ENCODE assay signal across 8 cellular contexts in genomic region chr10:102246261-102246660, GRCh38. TPM values are rescaled to one million over a fixed set of nuclear protein-coding genes. Genes with fewer than 3 reads are reported as not detected.
DNase-seq lines count a peak whose midpoint lies in the region; ATAC-seq and TF ChIP-seq lines count a peak whose summit lies in the region.

No MANE protein-coding gene starts in this region.

- peaks cover 56% of the 10 kb centered on the region for H3K4me1 ChIP-seq in CD4-positive, alpha-beta memory T cell (ENCODE audit: insufficient read depth, low read length)
- H3K4me1 ChIP-seq in effector memory CD4-positive, alpha-beta T cell (ENCODE audit: control insufficient read depth, insufficient read depth, low read length, poor library complexity, severe bottlenecking): peaks cover 37% of the 10 kb centered on the region

- CTCF ChIA-PET in CD4-positive, alpha-beta memory T cell (lab: Charles Lee; ENCODE audit: partially characterized antibody): interaction anchor here (1.2 to 3.6 kb wide), 5 partner anchors 9 to 105 kb away, joined by 3 to 31 read pairs (median 3); no protein-coding TSS in a partner anchor

- H3K4me3 Mint-ChIP-seq in CD4-positive, alpha-beta memory T cell: peak overlapping the region; percentile 84 to 99 (median 98)
- H3K4me3 Mint-ChIP-seq in neural crest cell: peak overlapping the region; percentile 85

- ATAC-seq in HG02870 (IDR thresholded peaks at IDR 0.05; ENCODE audit: unreplicated experiment): no peak
- no peak for ATAC-seq in GM18858 (IDR thresholded peaks at IDR 0.05; ENCODE audit: unreplicated experiment)
- ATAC-seq in HG03342 (IDR thresholded peaks at IDR 0.05; ENCODE audit: unreplicated experiment): no peak

- peaks cover 1% of the 10 kb centered on the region for H3K27me3 ChIP-seq in CD4-positive, alpha-beta memory T cell (ENCODE audit: insufficient read depth, low read length)
- peaks cover 6% of the 10 kb centered on the region for H3K27me3 ChIP-seq in effector memory CD4-positive, alpha-beta T cell (replicated peaks; ENCODE audit: control insufficient read depth, insufficient read depth, low read length, poor library complexity, severe bottlenecking)

- peaks cover 35 to 59% (median 50%) of the 10 kb centered on the region in 4 donors for H3K4me1 Mint-ChIP-seq in CD4-positive, alpha-beta memory T cell
- H3K4me1 Mint-ChIP-seq in neural crest cell: peaks cover 52% of the 10 kb centered on the region

- H3K27ac ChIP-seq in CD4-positive, alpha-beta memory T cell (ENCODE audit: low read depth, low read length): peak overlapping the region; percentile 96
- H3K27ac ChIP-seq in effector memory CD4-positive, alpha-beta T cell (ENCODE audit: insufficient read depth, low read length, poor library complexity, severe bottlenecking): peak overlapping the region; percentile 93

- DNase-seq in CD4-positive, alpha-beta memory T cell: no peak
- DNase-seq in NAMALWA (ENCODE audit: low spot score) (peak; percentile 60), neural crest cell (ENCODE audit: low read depth, low spot score) (no peak), NCI-H187 (lab: John Stamatoyannopoulos, UW) (no peak)
- no peak for DNase-seq in effector memory CD4-positive, alpha-beta T cell

- H3K9me3 ChIP-seq in CD4-positive, alpha-beta memory T cell (ENCODE audit: control insufficient read depth in 1 of 2, low read length in 2 of 2): no peaks in the 10 kb centered on the region
- no peaks in the 10 kb centered on the region for H3K9me3 ChIP-seq in effector memory CD4-positive, alpha-beta T cell (ENCODE audit: control insufficient read depth, low read length)

- peaks cover 7 to 13% of the 10 kb centered on the region in 2 donors for H3K36me3 Mint-ChIP-seq in CD4-positive, alpha-beta memory T cell
- H3K36me3 Mint-ChIP-seq in neural crest cell (ENCODE audit: low read depth): no peaks in the 10 kb centered on the region

- TF ChIP-seq CTCF in neural crest cell (conservative IDR thresholded peaks at IDR 0.05): no peak

- H3K27ac Mint-ChIP-seq in CD4-positive, alpha-beta memory T cell: peak overlapping the region; percentile 73 to 98 (median 97)
- no peak overlapping the region for H3K27ac Mint-ChIP-seq in neural crest cell (ENCODE audit: unreplicated experiment)

- H3K4me3 ChIP-seq in CD4-positive, alpha-beta memory T cell (ENCODE audit: low read length in 2 of 2): peak overlapping the region; percentile 51 to 94
- peak overlapping the region; percentile 91 for H3K4me3 ChIP-seq in effector memory CD4-positive, alpha-beta T cell (ENCODE audit: insufficient read depth, low read depth, low read length, poor library complexity, severe bottlenecking)

- H3K9me3 Mint-ChIP-seq in CD4-positive, alpha-beta memory T cell: no peaks in the 10 kb centered on the region
- H3K9me3 Mint-ChIP-seq in neural crest cell: no peaks in the 10 kb centered on the region

- peaks cover 3 to 13% of the 10 kb centered on the region in 2 donors for H3K27me3 Mint-ChIP-seq in CD4-positive, alpha-beta memory T cell
- peaks cover 20% of the 10 kb centered on the region for H3K27me3 Mint-ChIP-seq in neural crest cell (ENCODE audit: low read depth)

- POLR2A ChIA-PET in CD4-positive, alpha-beta memory T cell (lab: Charles Lee; ENCODE audit: partially characterized antibody): interaction anchor here (1.4 to 2.4 kb wide), 5 partner anchors 16 to 1214 kb away, joined by 3 to 14 read pairs (median 6); partner anchors contain the start of gene ELOVL3

- intact Hi-C loops in CD4-positive, alpha-beta memory T cell (cut with micrococcal nuclease): no loop called here

- H3K36me3 ChIP-seq in CD4-positive, alpha-beta memory T cell (ENCODE audit: insufficient read depth, low read length): peaks cover 7% of the 10 kb centered on the region
- no peaks in the 10 kb centered on the region for H3K36me3 ChIP-seq in effector memory CD4-positive, alpha-beta T cell (ENCODE audit: control insufficient read depth, insufficient read depth, low read length)

RNA-seq across cellular contexts. Expression of gene GBF1, which starts 0.9 kb away (rescaled TPM):
- total RNA-seq in CD4-positive, alpha-beta memory T cell: 10 to 100 TPM; 39.6 to 44.7 TPM
- 10 to 100 TPM in 1 of 2 donors, 1 to 10 TPM in 1; 3.1 to 23.9 TPM for polyA plus RNA-seq in CD4-positive, alpha-beta memory T cell
- 43.2 and 44.7 TPM in 2 replicates for total RNA-seq in neural crest cell

RNA-seq across cellular contexts. Expression of gene PITX3, which starts 4.9 kb away (rescaled TPM):
- total RNA-seq in CD4-positive, alpha-beta memory T cell: not detected
- polyA plus RNA-seq in CD4-positive, alpha-beta memory T cell: not detected
- not detected in 2 replicates for total RNA-seq in neural crest cell

RNA-seq across cellular contexts. Expression of gene ELOVL3, which starts 20.2 kb away (rescaled TPM):
- total RNA-seq in CD4-positive, alpha-beta memory T cell: not detected
- not detected for polyA plus RNA-seq in CD4-positive, alpha-beta memory T cell
- 0.23 and 0.30 TPM in 2 replicates for total RNA-seq in neural crest cell
